In the genomic region with DNA sequence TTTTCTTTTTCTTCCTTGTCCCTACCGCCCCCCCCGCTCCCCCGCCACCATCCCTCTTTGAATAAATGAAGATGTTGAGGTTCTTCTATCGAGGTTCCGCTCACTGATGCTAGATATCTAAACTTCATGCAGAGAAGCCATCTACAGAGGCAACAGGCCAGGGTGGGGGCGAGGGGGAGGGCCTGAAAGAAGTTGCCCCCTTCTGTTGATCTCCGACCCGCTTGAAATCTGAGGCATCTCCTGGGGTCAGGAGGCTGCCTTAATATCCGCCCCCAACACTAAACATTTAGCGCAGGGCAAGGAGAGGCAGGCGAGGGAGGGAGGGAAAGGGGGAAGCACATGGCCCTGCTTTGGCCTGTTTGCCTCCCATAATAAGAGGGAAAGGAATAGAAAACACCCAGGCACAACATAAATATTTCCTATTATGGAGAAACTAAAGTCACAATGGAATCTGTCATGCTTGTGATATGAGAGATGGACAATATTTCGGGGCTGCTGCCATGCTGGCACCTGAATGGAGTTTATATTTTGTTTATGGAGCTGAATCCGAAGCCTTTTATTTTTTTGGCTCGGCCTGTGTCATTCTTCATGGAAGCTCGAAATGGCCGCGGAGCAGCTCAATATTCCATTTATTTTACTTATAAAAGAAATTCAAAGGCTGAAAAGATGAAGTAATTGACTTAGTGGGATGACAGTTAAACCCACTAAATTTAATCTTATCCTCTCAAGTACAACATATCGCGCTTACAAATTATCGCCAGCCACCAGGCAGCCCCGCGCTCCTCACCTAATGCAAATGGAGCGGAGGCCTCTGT, we compare ENCODE assay signal across 8 cellular contexts.
DNase-seq lines count a peak whose midpoint lies in the region; ATAC-seq and TF ChIP-seq lines count a peak whose summit lies in the region.

No MANE protein-coding gene starts in this region.

- H2AFZ ChIP-seq in MM.1S (ENCODE audit: low read length): peak overlapping the region; percentile 79
- H2AFZ ChIP-seq in neuronal stem cell (ENCODE audit: low read length): no peak overlapping the region

- H3K36me3 ChIP-seq in MM.1S (replicated peaks; ENCODE audit: insufficient read depth, low read length) (no peaks in the 10 kb centered on the region), endodermal cell (ENCODE audit: control insufficient read depth, insufficient read depth, low read length) (no peaks in the 10 kb centered on the region), neuronal stem cell (replicated peaks in 1 of 2; ENCODE audit: control insufficient read depth in 2 of 2, insufficient read depth in 2 of 2, low read length in 2 of 2) (no peaks in the 10 kb centered on the region)

- H2BK5ac ChIP-seq in neuronal stem cell (ENCODE audit: low read length): no peak overlapping the region

- intact Hi-C loops in CD14-positive monocyte (cut with micrococcal nuclease): no loop called here

- H3K79me1 ChIP-seq in neuronal stem cell (ENCODE audit: low read depth, low read length): no peaks in the 10 kb centered on the region

- H3K9me3 Mint-ChIP-seq in CD14-positive monocyte (peaks cover 0 to 19% (median 0%) of the 10 kb centered on the region in 7 donors), endodermal cell (no peaks in the 10 kb centered on the region)

- H3K9me2 ChIP-seq in MM.1S (replicated peaks; ENCODE audit: insufficient read depth, low read length): no peaks in the 10 kb centered on the region

- no peak overlapping the region for H2BK12ac ChIP-seq in neuronal stem cell (ENCODE audit: low read length)

- H3K4me3 Mint-ChIP-seq in CD14-positive monocyte (peak overlapping the region; percentile 70 to 88), endodermal cell (peak overlapping the region; percentile 64)

- no peak overlapping the region for H2BK15ac ChIP-seq in neuronal stem cell (ENCODE audit: low read length)

- no peaks in the 10 kb centered on the region for H3F3A ChIP-seq in MM.1S (ENCODE audit: insufficient read depth, low read length)

- H3K18ac ChIP-seq in neuronal stem cell (ENCODE audit: low read length): peak overlapping the region; percentile 52

- H3K4ac ChIP-seq in neuronal stem cell (ENCODE audit: low read length): no peak overlapping the region

- H4K20me1 ChIP-seq in MM.1S (ENCODE audit: insufficient read depth, low read length): no peaks in the 10 kb centered on the region

- H3K27me3 Mint-ChIP-seq in CD14-positive monocyte (ENCODE audit: low read depth in 3 of 3): peaks cover 62 to 73% (median 63%) of the 10 kb centered on the region in 3 donors
- H3K27me3 Mint-ChIP-seq in endodermal cell (ENCODE audit: insufficient read depth): peaks cover 81% of the 10 kb centered on the region

- WGBS in endodermal cell (ENCODE audit: insufficient coverage in 1 of 2, insufficient read length in 1 of 2), 2 experiments: 63 to 96% methylated on average over 5 to 23 of the region's 23 CpGs
- WGBS in neuronal stem cell (ENCODE audit: extremely low coverage in 2 of 2, insufficient read length in 2 of 2, insufficient replicate concordance in 1 of 2), 2 donors: no CpG with 5 or more reads among the region's 23 CpGs

- H3K27me3 ChIP-seq in MM.1S (replicated peaks; ENCODE audit: insufficient read depth, low read length) (no peaks in the 10 kb centered on the region), endodermal cell (ENCODE audit: control insufficient read depth, insufficient read depth, low read length, poor library complexity, severe bottlenecking) (peaks cover 85% of the 10 kb centered on the region), neuronal stem cell (ENCODE audit: control insufficient read depth in 3 of 3, insufficient read depth in 3 of 3, low read depth in 1 of 3, low read length in 3 of 3) (no peaks in the 10 kb centered on the region)

- no peak overlapping the region for H3K27ac Mint-ChIP-seq in CD14-positive monocyte
- peak overlapping the region; percentile 66 for H3K27ac Mint-ChIP-seq in endodermal cell

- H3K4me1 ChIP-seq in MM.1S (ENCODE audit: low read length) (no peaks in the 10 kb centered on the region), endodermal cell (ENCODE audit: control insufficient read depth, insufficient read depth, low read length) (no peaks in the 10 kb centered on the region), neuronal stem cell (ENCODE audit: control insufficient read depth in 2 of 2, insufficient read depth in 1 of 2, low read depth in 1 of 2, low read length in 2 of 2) (peaks cover 0 to 3% of the 10 kb centered on the region in 2 donors)

- ATAC-seq in HG02938 (IDR thresholded peaks at IDR 0.05; ENCODE audit: unreplicated experiment) (no peak), GM19463 (IDR thresholded peaks at IDR 0.05; ENCODE audit: unreplicated experiment) (no peak)

- H3K4me2 ChIP-seq in MM.1S (ENCODE audit: low read depth, low read length) (peak overlapping the region; percentile 48; the same call in 1 of the 2 replicates), neuronal stem cell (ENCODE audit: insufficient read depth, low read length, poor library complexity, severe bottlenecking) (peak overlapping the region; percentile 63)

- H3K4me3 ChIP-seq in MM.1S (ENCODE audit: low read length) (peak overlapping the region; percentile 52), endodermal cell (ENCODE audit: low read length) (peak overlapping the region; percentile 81), neuronal stem cell (ENCODE audit: low read length in 2 of 2) (no peak overlapping the region)

- H3K27ac ChIP-seq in MM.1S (ENCODE audit: low read length) (no peak overlapping the region), endodermal cell (ENCODE audit: low read depth, low read length) (no peak overlapping the region), neuronal stem cell (replicated peaks; ENCODE audit: low read length) (no peak overlapping the region)

- no peak overlapping the region for H2AK5ac ChIP-seq in neuronal stem cell (ENCODE audit: low read depth, low read length)

- no peak overlapping the region for H4K8ac ChIP-seq in neuronal stem cell (ENCODE audit: low read depth, low read length)

- DNase-seq in CD14-positive monocyte (ENCODE audit: low spot score) (no peak), MM.1S (no peak), endodermal cell (no peak), neuronal stem cell (ENCODE audit: low spot score) (no peak), NCI-H2196 (lab: John Stamatoyannopoulos, UW; ENCODE audit: unreplicated experiment) (no peak), germinal center (ENCODE audit: low spot score) (no peak)

- H3K9ac ChIP-seq in MM.1S (ENCODE audit: low read length): peak overlapping the region; percentile 30; the same call in 1 of the 2 replicates
- H3K9ac ChIP-seq in endodermal cell (ENCODE audit: extremely low read depth, low read length, poor library complexity, severe bottlenecking): peak overlapping the region; percentile 47
- no peak overlapping the region for H3K9ac ChIP-seq in neuronal stem cell (ENCODE audit: low read depth, low read length, poor library complexity)

- H3K14ac ChIP-seq in neuronal stem cell (ENCODE audit: low read length): no peak overlapping the region

- TF ChIP-seq CTCF in CD14-positive monocyte (IDR thresholded peaks at IDR 0.05) (no peak), MM.1S (IDR thresholded peaks at IDR 0.05; ENCODE audit: low read length) (no peak), endodermal cell (conservative IDR thresholded peaks at IDR 0.05) (no peak)

- no peaks in the 10 kb centered on the region for H3K79me2 ChIP-seq in MM.1S (ENCODE audit: low read length)

- H2BK120ac ChIP-seq in neuronal stem cell (ENCODE audit: low read depth, low read length): no peak overlapping the region

- H3K23ac ChIP-seq in neuronal stem cell (ENCODE audit: low read depth, low read length, poor library complexity): no peak overlapping the region

- H4K91ac ChIP-seq in neuronal stem cell (ENCODE audit: low read depth, low read length, poor library complexity): no peak overlapping the region

- H3K36me3 Mint-ChIP-seq in CD14-positive monocyte (no peaks in the 10 kb centered on the region), endodermal cell (ENCODE audit: low read depth) (no peaks in the 10 kb centered on the region)

- H3K9me3 ChIP-seq in MM.1S (replicated peaks; ENCODE audit: insufficient read depth, low read length) (no peaks in the 10 kb centered on the region), endodermal cell (ENCODE audit: control insufficient read depth, low read length) (no peaks in the 10 kb centered on the region), neuronal stem cell (replicated peaks in 1 of 2; ENCODE audit: control insufficient read depth in 2 of 2, insufficient read depth in 1 of 2, low read depth in 1 of 2, low read length in 2 of 2) (no peaks in the 10 kb centered on the region)

- H3K4me1 Mint-ChIP-seq in CD14-positive monocyte: peaks cover 10% of the 10 kb centered on the region
- H3K4me1 Mint-ChIP-seq in endodermal cell: peaks cover 8% of the 10 kb centered on the region

Comparison
In these comparisons a context has a peak if more than half of its experiments do, and no peak if none do; other contexts are left out.
1. H3K4me3 ChIP-seq: peak in MM.1S (single experiment) and endodermal cell (single experiment); none in neuronal stem cell (0 of 2).